ENCODE assay signal across 10 cellular contexts in genomic region chr10:123150229-123150985, GRCh38. TPM values are rescaled to one million over a fixed set of nuclear protein-coding genes. Genes with fewer than 3 reads are reported as not detected.
DNase-seq lines count a peak whose midpoint lies in the region; ATAC-seq and TF ChIP-seq lines count a peak whose summit lies in the region.
"Had no signal": no experiment of that assay in that cellular context is flagged by ENCODE, and none has a peak within 500 bp of the region (broad histone marks: within the 10 kb centered on the region; RNA-seq: fewer than 3 reads in every experiment).

No MANE protein-coding gene starts in this region.

- H3K4me1 ChIP-seq in heart left ventricle (peaks cover 4 to 57% (median 35%) of the 10 kb centered on the region in 12 donors), tibial nerve (peaks cover 0 to 70% (median 41%) of the 10 kb centered on the region in 4 donors), testis (peaks cover 14% of the 10 kb centered on the region)

- TF ChIP-seq CTCF in heart left ventricle (IDR thresholded peaks at IDR 0.05) (no peak), tibial nerve (IDR thresholded peaks at IDR 0.05) (no peak), testis (IDR thresholded peaks at IDR 0.05) (no peak)

- H3K27me3 ChIP-seq in heart left ventricle (peaks cover 62 to 83% (median 78%) of the 10 kb centered on the region in 9 donors), tibial nerve (peaks cover 0 to 82% of the 10 kb centered on the region in 2 donors), MG63 (peaks cover 2% of the 10 kb centered on the region; the same call in 1 of the 2 replicates), testis (no peaks in the 10 kb centered on the region)

- DNase-seq in heart left ventricle, result no peak
- no peak for DNase-seq in Right ventricle myocardium superior
- DNase-seq in activated naive CD8-positive, alpha-beta T cell treated with anti-CD3 and anti-CD28 coated beads, Interleukin-2, amount 50 U/mL, for 24 hours, result no peak
- DNase-seq in memory B cell (ENCODE audit: low spot score in 2 of 2), result no peak
- no peak for DNase-seq in tibial nerve (ENCODE audit: low spot score in 2 of 2)
- no peak for DNase-seq in MG63
- no peak for DNase-seq in activated effector memory CD4-positive, alpha-beta T cell treated with anti-CD3 and anti-CD28 coated beads, Interleukin-2, amount 50 U/mL, for 16 hours
- no peak for DNase-seq in testis
- DNase-seq: activated gamma-delta T cell had no signal

- H3K4me3 ChIP-seq in heart left ventricle (peak overlapping the region in 11 of 12 donors; percentile 17 to 55 (median 39)), tibial nerve (peak overlapping the region in 3 of 4 donors; percentile 3 to 44 (median 31)), MG63 (no peak overlapping the region), testis (peak overlapping the region in 1 of 2 donors; percentile 0)

- intact Hi-C loops in heart left ventricle (cut with DNase I) (loop anchor here in 4 of 10 donors (5.0 to 10.0 kb wide), 2 partner anchors 143 to 146 kb away; partner anchors contain the start of genes ACADSB (in 4 of the 4) and IKZF5 (in 4 of the 4)), Right ventricle myocardium superior (cut with DNase I) (no loop called here), testis (cut with DNase I; ENCODE audit: low total_unique reads) (no loop called here)

- no peak overlapping the region for H3K27ac Mint-ChIP-seq in activated naive CD8-positive, alpha-beta T cell treated with anti-CD3 and anti-CD28 coated beads, Interleukin-2, amount 50 U/mL, for 24 hours
- H3K27ac Mint-ChIP-seq in memory B cell, result no peak overlapping the region

- peaks cover 63% of the 10 kb centered on the region for H3K4me1 Mint-ChIP-seq in activated naive CD8-positive, alpha-beta T cell treated with anti-CD3 and anti-CD28 coated beads, Interleukin-2, amount 50 U/mL, for 24 hours
- H3K4me1 Mint-ChIP-seq in memory B cell, result peaks cover 19% of the 10 kb centered on the region

- H3K36me3 ChIP-seq in heart left ventricle, result peaks cover 0 to under 1% (median 0%) of the 10 kb centered on the region in 9 donors
- no peaks in the 10 kb centered on the region for H3K36me3 ChIP-seq in tibial nerve
- peaks cover 8% of the 10 kb centered on the region for H3K36me3 ChIP-seq in MG63
- H3K36me3 ChIP-seq in testis (ENCODE audit: low read depth, missing control alignments), result no peaks in the 10 kb centered on the region
- H3K36me3 ChIP-seq: uterus had no signal

- no peaks in the 10 kb centered on the region for H3K9me3 ChIP-seq in heart left ventricle
- no peaks in the 10 kb centered on the region for H3K9me3 ChIP-seq in tibial nerve
- no peaks in the 10 kb centered on the region for H3K9me3 ChIP-seq in MG63
- H3K9me3 ChIP-seq in testis, result no peaks in the 10 kb centered on the region
- H3K9me3 ChIP-seq: uterus had no signal

- H3K9me3 Mint-ChIP-seq in activated naive CD8-positive, alpha-beta T cell treated with anti-CD3 and anti-CD28 coated beads, Interleukin-2, amount 50 U/mL, for 24 hours, result no peaks in the 10 kb centered on the region
- H3K9me3 Mint-ChIP-seq in memory B cell, result no peaks in the 10 kb centered on the region

- TF ChIP-seq EP300 in tibial nerve (IDR thresholded peaks at IDR 0.05), result peak in 1 of 2 donors; percentile 54

- TF ChIP-seq POLR2A in heart left ventricle (IDR thresholded peaks at IDR 0.05) (no peak), tibial nerve (IDR thresholded peaks at IDR 0.05) (no peak), testis (IDR thresholded peaks at IDR 0.05) (no peak)

- H3K36me3 Mint-ChIP-seq in activated naive CD8-positive, alpha-beta T cell treated with anti-CD3 and anti-CD28 coated beads, Interleukin-2, amount 50 U/mL, for 24 hours (ENCODE audit: low read depth), result peaks cover 11% of the 10 kb centered on the region
- H3K36me3 Mint-ChIP-seq in memory B cell, result peaks cover 5% of the 10 kb centered on the region

- H3K27ac ChIP-seq in heart left ventricle (no peak overlapping the region), tibial nerve (no peak overlapping the region), testis (no peak overlapping the region)
- H3K27ac ChIP-seq: uterus had no signal

- WGBS in heart left ventricle, 4 donors, result 4 to 6% (median 5%) methylated on average over 22 to 34 of the region's 34 CpGs
- 4 to 6% methylated on average over 18 to 34 of the region's 34 CpGs for WGBS in tibial nerve, 2 donors
- 5 to 7% methylated on average over 23 to 34 of the region's 34 CpGs for WGBS in testis, 2 donors

- H3K4me3 Mint-ChIP-seq in activated naive CD8-positive, alpha-beta T cell treated with anti-CD3 and anti-CD28 coated beads, Interleukin-2, amount 50 U/mL, for 24 hours, result peak overlapping the region; percentile 72
- peak overlapping the region; percentile 75 for H3K4me3 Mint-ChIP-seq in memory B cell

- no peak for ATAC-seq in heart left ventricle
- ATAC-seq in Right ventricle myocardium superior (ENCODE audit: poor library complexity), result no peak
- no peak for ATAC-seq in activated naive CD8-positive, alpha-beta T cell treated with anti-CD3 and anti-CD28 coated beads, Interleukin-2, amount 50 U/mL, for 24 hours
- ATAC-seq in memory B cell (ENCODE audit: low read depth), result no peak

- peaks cover 47% of the 10 kb centered on the region for H3K27me3 Mint-ChIP-seq in activated naive CD8-positive, alpha-beta T cell treated with anti-CD3 and anti-CD28 coated beads, Interleukin-2, amount 50 U/mL, for 24 hours
- peaks cover 17% of the 10 kb centered on the region for H3K27me3 Mint-ChIP-seq in memory B cell

RNA-seq across cellular contexts. Expression of gene HMX2, which starts 2.5 kb away (rescaled TPM):
- total RNA-seq in heart left ventricle (not detected), Right ventricle myocardium superior (not detected), tibial nerve (not detected), testis (under 1 TPM; 0.19 to 0.47 TPM)
- polyA plus RNA-seq in heart left ventricle (not detected), testis (ENCODE audit: insufficient read depth, low read depth, low replicate concordance) (not detected)
- 0.07 and 6.0 TPM in 2 replicates for total RNA-seq in MG63 (2014; rRNA removed; shearing (Covaris generic); ENCODE audit: low replicate concordance)
- total RNA-seq: uterus had no signal

RNA-seq across cellular contexts. Expression of gene BUB3, which starts 3.8 kb away (rescaled TPM):
- total RNA-seq in heart left ventricle (10 to 100 TPM; 23.8 to 47.5 (median 38.7) TPM), Right ventricle myocardium superior (36.3 TPM), tibial nerve (100 to 1,000 TPM in 1 of 4 donors, 10 to 100 TPM in 3; 68.1 to 100 (median 73.4) TPM), testis (10 to 100 TPM; 78.7 to 96.0 TPM)
- polyA plus RNA-seq in heart left ventricle (10 to 100 TPM; 15.1 to 62.4 TPM), testis (ENCODE audit: insufficient read depth, low read depth, low replicate concordance) (148 TPM)
- 164 and 222 TPM in 2 replicates for total RNA-seq in MG63 (2014; rRNA removed; shearing (Covaris generic); ENCODE audit: low replicate concordance)

RNA-seq across cellular contexts. Expression of gene HMX3, which starts 14.6 kb away (rescaled TPM):
- total RNA-seq in heart left ventricle (under 1 TPM in 1 of 9 donors, not detected in 8; 0.27 TPM), Right ventricle myocardium superior (not detected), tibial nerve (not detected), testis (under 1 TPM; 0.25 to 0.55 TPM)
- polyA plus RNA-seq in heart left ventricle (not detected), testis (ENCODE audit: insufficient read depth, low read depth, low replicate concordance) (not detected)
- 5.0 and 8.6 TPM in 2 replicates for total RNA-seq in MG63 (2014; rRNA removed; shearing (Covaris generic); ENCODE audit: low replicate concordance)
- total RNA-seq: uterus had no signal
